Comparison of ENCODE assay signal across 8 cellular contexts in the genomic region with DNA sequence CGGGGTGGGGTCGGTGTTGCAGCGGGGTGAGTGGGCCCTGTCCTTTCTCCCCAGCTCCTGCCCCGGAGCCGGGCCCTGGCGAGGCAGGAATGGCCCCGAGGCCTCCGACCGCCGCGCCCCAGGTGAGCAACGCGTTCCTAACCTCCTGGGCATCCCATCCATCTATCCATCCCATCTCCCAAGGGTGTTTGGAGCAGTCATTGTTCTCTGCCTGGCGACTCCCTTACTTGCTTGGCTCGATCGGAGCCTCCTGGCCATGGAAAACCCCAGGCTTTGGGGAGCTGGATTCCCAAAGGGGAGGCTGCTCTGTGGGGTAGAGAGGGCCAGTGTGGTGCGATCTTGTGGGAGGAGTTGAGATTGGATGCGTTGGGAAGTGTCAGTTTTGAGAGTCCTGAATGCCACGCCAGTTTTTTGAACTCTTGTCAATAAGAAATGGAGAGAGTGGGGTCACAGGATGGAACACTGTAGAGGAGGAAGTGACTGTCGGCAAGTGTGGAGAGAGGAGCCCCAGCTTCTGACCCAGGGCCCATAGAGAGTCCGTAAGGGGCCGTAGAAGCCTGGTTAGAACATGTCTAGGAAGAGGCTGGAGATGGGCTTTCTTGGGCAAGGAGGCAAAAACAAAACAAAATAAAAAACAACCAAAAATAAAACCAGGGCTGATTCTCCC. TPM values are rescaled to one million over a fixed set of nuclear protein-coding genes. Genes with fewer than 3 reads are reported as not detected.
DNase-seq lines count a peak whose midpoint lies in the region; ATAC-seq and TF ChIP-seq lines count a peak whose summit lies in the region.

No MANE protein-coding gene starts in this region.

- CTCF ChIA-PET in AG04450 (lab: Charles Lee) = interaction anchor here (0.8 to 2.2 kb wide), 2 partner anchors 10 to 19 kb away, joined by 3 to 15 read pairs; no protein-coding TSS in a partner anchor

- peaks cover 27% of the 10 kb centered on the region for H3K9me3 ChIP-seq in AG04450 (ENCODE audit: control insufficient read depth, insufficient read depth, low read length)

- peaks cover 19 to 26% of the 10 kb centered on the region in 2 donors for H3K36me3 Mint-ChIP-seq in activated T-cell treated with anti-CD3 and anti-CD28 coated beads, Interleukin-2, amount 50 U/mL, for 72 hours (ENCODE audit: insufficient read depth in 2 of 2)

- peaks cover 31% of the 10 kb centered on the region for H3K4me1 Mint-ChIP-seq in activated T-cell treated with anti-CD3 and anti-CD28 coated beads, Interleukin-2, amount 50 U/mL, for 72 hours (ENCODE audit: low read depth)

- POLR2A ChIA-PET in AG04450 (lab: Yijun Ruan, JAX) = no interaction called here

- no peaks in the 10 kb centered on the region for H3K27me3 Mint-ChIP-seq in activated T-cell treated with anti-CD3 and anti-CD28 coated beads, Interleukin-2, amount 50 U/mL, for 72 hours (ENCODE audit: low read depth)

- no peak overlapping the region for H3K9ac ChIP-seq in rectal smooth muscle tissue (ENCODE audit: low read length)

- intact Hi-C loops in left cardiac atrium (cut with DNase I) = no loop called here

- ATAC-seq in GM18511 (IDR thresholded peaks at IDR 0.05; ENCODE audit: unreplicated experiment) (peak; percentile 37), left cardiac atrium (peak; percentile 21 to 37), HG03159 (IDR thresholded peaks at IDR 0.05; ENCODE audit: unreplicated experiment) (no peak)
- peak in 1 of 2 donors; percentile 29 for ATAC-seq in activated T-cell treated with anti-CD3 and anti-CD28 coated beads, Interleukin-2, amount 50 U/mL, for 72 hours (replicated peaks in 1 of 2)

- peak overlapping the region; percentile 79 for H3K27ac Mint-ChIP-seq in activated T-cell treated with anti-CD3 and anti-CD28 coated beads, Interleukin-2, amount 50 U/mL, for 72 hours

- no peaks in the 10 kb centered on the region for H3K4me1 ChIP-seq in rectal smooth muscle tissue (ENCODE audit: control insufficient read depth, insufficient read depth, low read length)

- H3K4me3 Mint-ChIP-seq in activated T-cell treated with anti-CD3 and anti-CD28 coated beads, Interleukin-2, amount 50 U/mL, for 72 hours = peak overlapping the region; percentile 93 to 98

- peaks cover 0 to 2% of the 10 kb centered on the region in 2 donors for H3K9me3 Mint-ChIP-seq in activated T-cell treated with anti-CD3 and anti-CD28 coated beads, Interleukin-2, amount 50 U/mL, for 72 hours

- H3K36me3 ChIP-seq in rectal smooth muscle tissue (ENCODE audit: control insufficient read depth, insufficient read depth, low read length) = peaks cover 2% of the 10 kb centered on the region

- H3K27ac ChIP-seq in AG04450 (ENCODE audit: low read depth, low read length) (no peak overlapping the region), rectal smooth muscle tissue (ENCODE audit: low read depth, low read length) (no peak overlapping the region)

- peak overlapping the region; percentile 75 for H3K4me3 ChIP-seq in AG04450 (ENCODE audit: low read depth, low read length)
- H3K4me3 ChIP-seq in rectal smooth muscle tissue (ENCODE audit: low read length) = peak overlapping the region; percentile 64

- no peak for TF ChIP-seq CTCF in AG04450 (IDR thresholded peaks at IDR 0.05; ENCODE audit: low read depth, low read length)

- no peak for DNase-seq in AG04450 (ENCODE audit: low read depth, low spot score)
- DNase-seq in KG1 (lab: John Stamatoyannopoulos, UW) = peak; percentile 25
- peak in 1 of 2 donors; percentile 24 for DNase-seq in activated T-cell treated with anti-CD3 and anti-CD28 coated beads, Interleukin-2, amount 50 U/mL, for 72 hours
- no peak for DNase-seq in left cardiac atrium
- DNase-seq in NCI-H1048 (lab: John Stamatoyannopoulos, UW) = no peak

- no peaks in the 10 kb centered on the region for H3K27me3 ChIP-seq in AG04450 (ENCODE audit: control insufficient read depth, insufficient read depth, low read length)
- no peaks in the 10 kb centered on the region for H3K27me3 ChIP-seq in rectal smooth muscle tissue (ENCODE audit: control insufficient read depth, insufficient read depth, low read length)

RNA-seq across cellular contexts. Expression of gene ZFP90, which starts 0.7 kb away (rescaled TPM):
- polyA plus RNA-seq in AG04450 (2011; rRNA removed) = 21.4 and 25.2 TPM in 2 replicates
- polyA minus RNA-seq in AG04450 (2011; rRNA and poly(A)+ RNA removed) = 16.2 and 24.6 TPM in 2 replicates
- 10 to 100 TPM; 47.1 to 51.1 TPM for total RNA-seq in activated T-cell treated with anti-CD3 and anti-CD28 coated beads, Interleukin-2, amount 50 U/mL, for 72 hours
- total RNA-seq in left cardiac atrium = 10 to 100 TPM; 10.5 to 13.2 TPM
